In genomic region chr2:39730685-39731302, GRCh38 we compare ENCODE assay signal across 8 cellular contexts. TPM values are rescaled to one million over a fixed set of nuclear protein-coding genes. Genes with fewer than 3 reads are reported as not detected.
A peak's percentile ranks its signal among the peaks of the same experiment; 100 is the strongest.
DNase-seq lines count a peak whose midpoint lies in the region; ATAC-seq, FAIRE-seq and TF ChIP-seq lines count a peak whose summit lies in the region.

No MANE protein-coding gene starts in this region.

- intact Hi-C loops in right cardiac atrium (cut with DNase I): no loop called here

- no peak overlapping the region for H3K27ac ChIP-seq in right cardiac atrium (ENCODE audit: low read length)

- in situ Hi-C loops in SK-MEL-5 (cut with HindIII; ENCODE audit: low pct_unique_long_range_greater_than_20kb, low sequenced_read_pairs): no loop called here

- WGBS in right cardiac atrium: 84% methylated on average over 2 of the region's 2 CpGs

- no peaks in the 10 kb centered on the region for H3K27me3 ChIP-seq in right cardiac atrium (ENCODE audit: control insufficient read depth, insufficient read depth)

- no peak for DNase-seq in AG09319 (ENCODE audit: extremely low read depth, low read depth)
- no peak for DNase-seq in GM12891 (ENCODE audit: insufficient read length, low spot score)
- DNase-seq in SK-MEL-5 (ENCODE audit: low read depth, low spot score): peak; percentile 79
- DNase-seq in right cardiac atrium: no peak
- no peak for DNase-seq in AG20443 (ENCODE audit: low spot score)

- H3K9me3 ChIP-seq in right cardiac atrium (ENCODE audit: control insufficient read depth, low read length): no peaks in the 10 kb centered on the region

- peak; percentile 49 for TF ChIP-seq CTCF in AG09319 (IDR thresholded peaks at IDR 0.05; ENCODE audit: low read depth, low read length)

- TF ChIP-seq POLR2A in GM12891 (IDR thresholded peaks at IDR 0.05; ENCODE audit: low read depth, low read length): no peak

- peak; percentile 44 for ATAC-seq in HG03460 (IDR thresholded peaks at IDR 0.05; ENCODE audit: unreplicated experiment)
- peak; percentile 31 to 50 for ATAC-seq in right cardiac atrium
- no peak for ATAC-seq in GM21619 (IDR thresholded peaks at IDR 0.05; ENCODE audit: unreplicated experiment)
- ATAC-seq in HG02938 (IDR thresholded peaks at IDR 0.05; ENCODE audit: unreplicated experiment): no peak

- H3K4me1 ChIP-seq in right cardiac atrium (ENCODE audit: control insufficient read depth, insufficient read depth, low read length): peaks cover 3% of the 10 kb centered on the region

- peak; percentile 52 for FAIRE-seq in GM12891 (lab: Jason Lieb, UNC)

- no peak overlapping the region for H3K4me3 ChIP-seq in right cardiac atrium (ENCODE audit: low read length)

TF ChIP-seq in GM12891, 5 proteins besides CTCF, POLR2A, EP300 and RAD21:
- no peak for TF ChIP-seq TAF1 (IDR thresholded peaks at IDR 0.05; ENCODE audit: low read depth, low read length)
- TF ChIP-seq SPI1 (IDR thresholded peaks at IDR 0.05; ENCODE audit: low read depth, low read length): no peak

RNA-seq across cellular contexts. Expression of gene THUMPD2, which starts 48.3 kb away (rescaled TPM):
- polyA plus RNA-seq in GM12891 (2012; ENCODE audit: low read depth, missing spikeins): 7.3 TPM
- total RNA-seq in SK-MEL-5 (2014; rRNA removed; shearing (Covaris generic)): 12.1 and 14.7 TPM in 2 replicates
- polyA plus RNA-seq in SK-MEL-5 (2015; cell fraction: cytosol; rRNA removed): 6.8 and 9.0 TPM in 2 replicates
- 43.6 and 56.9 TPM in 2 replicates for polyA plus RNA-seq in SK-MEL-5 (2015; cell fraction: nucleus; rRNA removed)
- total RNA-seq in right cardiac atrium: 10 to 100 TPM in 1 of 4 donors, 1 to 10 TPM in 3; 7.3 to 10.6 (median 8.5) TPM
- 6.5 TPM for polyA plus RNA-seq in right cardiac atrium

Comparison
In these comparisons a context has a peak if more than half of its experiments do, and no peak if none do; other contexts are left out.
1. ATAC-seq: peak in HG03460 (single experiment) and right cardiac atrium (2 of 2); none in GM21619 (single experiment) and HG02938 (single experiment).